ENCODE assay signal across 19 cellular contexts in the genomic region with DNA sequence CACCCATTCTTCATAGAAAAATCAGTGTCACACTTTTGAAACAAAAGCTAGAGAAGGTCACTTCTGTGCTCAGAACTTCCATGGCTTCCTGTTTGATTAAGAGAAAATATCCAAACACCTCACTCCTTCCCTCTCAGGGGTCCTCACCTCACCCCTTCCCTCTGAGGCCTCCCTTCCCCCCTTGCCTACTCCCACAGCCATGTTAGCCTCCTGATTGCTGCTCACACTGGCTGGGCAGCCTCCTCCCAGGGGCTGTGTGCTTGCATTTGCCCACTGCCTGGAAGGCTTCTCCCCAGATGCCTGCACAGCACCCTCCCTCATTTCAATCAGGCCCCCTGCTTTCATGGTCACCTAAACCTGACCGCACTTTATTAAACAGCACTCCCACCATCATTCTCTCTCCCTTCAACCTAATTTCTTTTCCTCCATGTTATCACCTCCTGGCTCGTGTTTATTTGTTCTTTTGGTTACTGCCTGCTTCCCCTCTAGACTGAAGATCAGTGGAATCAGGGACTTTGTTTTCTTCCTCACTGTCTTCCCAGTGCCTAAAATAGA. TPM values are rescaled to one million over a fixed set of nuclear protein-coding genes. Genes with fewer than 3 reads are reported as not detected.
DNase-seq lines count a peak whose midpoint lies in the region; ATAC-seq and TF ChIP-seq lines count a peak whose summit lies in the region.
"Had no signal": no experiment of that assay in that cellular context is flagged by ENCODE, and none has a peak within 500 bp of the region (broad histone marks: within the 10 kb centered on the region; RNA-seq: fewer than 3 reads in every experiment).

No MANE protein-coding gene starts in this region.

- no peaks in the 10 kb centered on the region for H3K36me3 ChIP-seq in BLaER1 treated with 17β-estradiol and CSF1 and Interleukin-3, amounts not matched to agents 10 nM and 100 nM
- peaks cover 73% of the 10 kb centered on the region for H3K36me3 ChIP-seq in ectodermal cell (ENCODE audit: control insufficient read depth, insufficient read depth, low read length)
- peaks cover 16% of the 10 kb centered on the region for H3K36me3 ChIP-seq in mesodermal cell (ENCODE audit: control insufficient read depth, insufficient read depth, low read length)
- H3K36me3 ChIP-seq in rectal smooth muscle tissue (ENCODE audit: control insufficient read depth, insufficient read depth, low read length) = no peaks in the 10 kb centered on the region
- H3K36me3 ChIP-seq: MG63 had no signal

- H3K4me1 ChIP-seq in BLaER1 treated with 17β-estradiol and CSF1 and Interleukin-3, amounts not matched to agents 10 nM and 100 nM = peaks cover 27 to 44% (median 31%) of the 10 kb centered on the region in 10 experiments
- H3K4me1 ChIP-seq in ectodermal cell (ENCODE audit: control insufficient read depth, insufficient read depth, low read length) (peaks cover 92% of the 10 kb centered on the region), mesodermal cell (ENCODE audit: control insufficient read depth, insufficient read depth, low read length, poor library complexity, severe bottlenecking) (peaks cover 15% of the 10 kb centered on the region), rectal smooth muscle tissue (ENCODE audit: control insufficient read depth, insufficient read depth, low read length) (peaks cover 23% of the 10 kb centered on the region)
- H3K4me1 ChIP-seq: A549 had no signal

- 87 to 91% methylated on average over 2 of the region's 2 CpGs for WGBS in ectodermal cell, 2 experiments
- WGBS in mesodermal cell (ENCODE audit: insufficient coverage in 2 of 2), 2 experiments = 80 to 88% methylated on average over 2 of the region's 2 CpGs

- no peak for TF ChIP-seq CTCF in omental fat pad (IDR thresholded peaks at IDR 0.05)

- no peaks in the 10 kb centered on the region for H4K20me1 ChIP-seq in BLaER1 treated with 17β-estradiol and CSF1 and Interleukin-3, amounts not matched to agents 10 nM and 100 nM

- no peak overlapping the region for H3K4me3 ChIP-seq in BLaER1 treated with 17β-estradiol and CSF1 and Interleukin-3, amounts not matched to agents 10 nM and 100 nM
- H3K4me3 ChIP-seq in ectodermal cell (ENCODE audit: insufficient read depth, low read depth, low read length) (no peak overlapping the region), mesodermal cell (ENCODE audit: extremely low read depth, insufficient read depth, low read length, poor library complexity, severe bottlenecking) (no peak overlapping the region), rectal smooth muscle tissue (ENCODE audit: low read length) (no peak overlapping the region)
- H3K4me3 ChIP-seq: A549, GM23248, MG63 had no signal

- H3K9ac ChIP-seq in BLaER1 treated with 17β-estradiol and CSF1 and Interleukin-3, amounts not matched to agents 10 nM and 100 nM = no peak overlapping the region
- no peak overlapping the region for H3K9ac ChIP-seq in rectal smooth muscle tissue (ENCODE audit: low read length)
- H3K9ac ChIP-seq: GM23248 had no signal

- no peaks in the 10 kb centered on the region for H3K9me3 ChIP-seq in BLaER1 treated with 17β-estradiol and CSF1 and Interleukin-3, amounts not matched to agents 10 nM and 100 nM (replicated peaks in 1 of 11)
- H3K9me3 ChIP-seq in ectodermal cell (ENCODE audit: control insufficient read depth, low read length) (no peaks in the 10 kb centered on the region), mesodermal cell (ENCODE audit: control insufficient read depth, low read length) (no peaks in the 10 kb centered on the region)
- H3K9me3 ChIP-seq: A549, MG63 had no signal

- ATAC-seq in omental fat pad (ENCODE audit: low FRiP score) (no peak), HG02678 (IDR thresholded peaks at IDR 0.05; ENCODE audit: unreplicated experiment) (no peak)
- ATAC-seq: A549, PC-3 had no signal

- DNase-seq in omental fat pad (ENCODE audit: low spot score) = no peak
- DNase-seq in cerebellar cortex (ENCODE audit: low spot score) = no peak
- DNase-seq in COLO668 (lab: John Stamatoyannopoulos, UW; ENCODE audit: unreplicated experiment) = no peak
- DNase-seq: CD4-positive, alpha-beta T cell; DND-41; GDM1; KG1; MG63; NCI-H1694; NCI-H2107; NCI-H345; PC-3 had no signal

- no peak overlapping the region for H3K27ac ChIP-seq in BLaER1 treated with 17β-estradiol and CSF1 and Interleukin-3, amounts not matched to agents 10 nM and 100 nM
- H3K27ac ChIP-seq in ectodermal cell (ENCODE audit: insufficient read depth, low read depth, low read length, poor library complexity, severe bottlenecking) = peak overlapping the region; percentile 3
- peak overlapping the region; percentile 73 for H3K27ac ChIP-seq in mesodermal cell (ENCODE audit: low read depth, low read length, severe bottlenecking)
- peak overlapping the region; percentile 16 for H3K27ac ChIP-seq in rectal smooth muscle tissue (ENCODE audit: low read depth, low read length)
- H3K27ac ChIP-seq: A549, GM23248 had no signal

- H3K27me3 ChIP-seq in BLaER1 treated with 17β-estradiol and CSF1 and Interleukin-3, amounts not matched to agents 10 nM and 100 nM = no peaks in the 10 kb centered on the region
- H3K27me3 ChIP-seq in ectodermal cell (ENCODE audit: control insufficient read depth, insufficient read depth, low read length, poor library complexity, severe bottlenecking) (no peaks in the 10 kb centered on the region), rectal smooth muscle tissue (ENCODE audit: control insufficient read depth, insufficient read depth, low read length) (no peaks in the 10 kb centered on the region)
- H3K27me3 ChIP-seq: MG63 had no signal

- H3K4me2 ChIP-seq in BLaER1 treated with 17β-estradiol and CSF1 and Interleukin-3, amounts not matched to agents 10 nM and 100 nM = peak overlapping the region in 10 of 11 experiments; percentile 13 to 93 (median 84); a peak in 17 of 22 replicates
- H3K4me2 ChIP-seq: A549 had no signal

RNA-seq across cellular contexts. Expression of a gene that starts 10.4 kb away (rescaled TPM):
- polyA plus RNA-seq in ectodermal cell (2013, experiment 1 of 4) = 278 TPM
- polyA plus RNA-seq in ectodermal cell (2013, experiment 2 of 4) = 240 TPM
- 186 TPM for polyA plus RNA-seq in ectodermal cell (2013, experiment 3 of 4)
- polyA plus RNA-seq in ectodermal cell (2013, experiment 4 of 4) = 200 TPM
- 60.4 TPM for polyA plus RNA-seq in mesodermal cell (2013, experiment 1 of 2)
- 45.8 TPM for polyA plus RNA-seq in mesodermal cell (2013, experiment 2 of 2)
- 100 to 1,000 TPM in 1 of 4 donors, 10 to 100 TPM in 3; 28.1 to 103 (median 54.0) TPM for total RNA-seq in omental fat pad
- total RNA-seq: CD4-positive, alpha-beta T cell had no signal

Comparison
In these comparisons a context has a peak if more than half of its experiments do, and no peak if none do; other contexts are left out.
1. H3K27ac ChIP-seq: peak in ectodermal cell (single experiment), mesodermal cell (single experiment) and rectal smooth muscle tissue (single experiment); none in BLaER1 treated with 17β-estradiol and CSF1 and Interleukin-3, amounts not matched to agents 10 nM and 100 nM (0 of 11).